Comparison of ENCODE assay signal across 1 cellular context in the genomic region with DNA sequence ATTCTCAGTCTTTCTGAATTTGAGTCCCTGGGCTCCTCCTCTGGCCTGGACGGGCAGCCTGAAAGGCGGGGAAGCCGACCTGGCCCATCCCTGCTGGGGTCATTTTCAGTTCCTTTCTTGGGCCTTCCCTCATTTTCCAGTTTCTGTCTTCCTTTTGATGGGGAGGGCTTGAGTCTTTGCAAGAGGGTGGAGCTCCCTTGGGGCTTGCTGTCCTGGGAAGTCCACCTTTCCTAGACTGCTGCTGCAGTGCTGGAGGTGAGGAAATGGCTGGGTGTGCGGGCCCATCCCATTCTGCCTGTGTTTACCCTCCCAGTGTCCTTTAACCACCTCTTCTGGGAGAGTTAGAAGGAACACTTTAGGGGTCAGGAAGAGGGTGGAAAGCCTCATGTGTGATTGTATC.
A peak's percentile ranks its signal among the peaks of the same experiment; 100 is the strongest.
TF ChIP-seq lines count a peak whose summit lies in the region.

No MANE protein-coding gene starts in this region.

TF ChIP-seq in HepG2, 621 proteins besides CTCF, POLR2A, EP300 and RAD21 (continued from another document):
- TF ChIP-seq ZNF710 (CRISPR knock-in tag; IDR thresholded peaks at IDR 0.05; ENCODE audit: borderline replicate concordance), result no peak
- TF ChIP-seq ZNF136 (CRISPR knock-in tag; IDR thresholded peaks at IDR 0.05; ENCODE audit: low read depth), result 0 out of 2 replicates have a peak, but pooled peaks have one; percentile 37
- no peak for TF ChIP-seq SMYD3 (CRISPR knock-in tag; IDR thresholded peaks at IDR 0.05)
- TF ChIP-seq, protein P1, sequence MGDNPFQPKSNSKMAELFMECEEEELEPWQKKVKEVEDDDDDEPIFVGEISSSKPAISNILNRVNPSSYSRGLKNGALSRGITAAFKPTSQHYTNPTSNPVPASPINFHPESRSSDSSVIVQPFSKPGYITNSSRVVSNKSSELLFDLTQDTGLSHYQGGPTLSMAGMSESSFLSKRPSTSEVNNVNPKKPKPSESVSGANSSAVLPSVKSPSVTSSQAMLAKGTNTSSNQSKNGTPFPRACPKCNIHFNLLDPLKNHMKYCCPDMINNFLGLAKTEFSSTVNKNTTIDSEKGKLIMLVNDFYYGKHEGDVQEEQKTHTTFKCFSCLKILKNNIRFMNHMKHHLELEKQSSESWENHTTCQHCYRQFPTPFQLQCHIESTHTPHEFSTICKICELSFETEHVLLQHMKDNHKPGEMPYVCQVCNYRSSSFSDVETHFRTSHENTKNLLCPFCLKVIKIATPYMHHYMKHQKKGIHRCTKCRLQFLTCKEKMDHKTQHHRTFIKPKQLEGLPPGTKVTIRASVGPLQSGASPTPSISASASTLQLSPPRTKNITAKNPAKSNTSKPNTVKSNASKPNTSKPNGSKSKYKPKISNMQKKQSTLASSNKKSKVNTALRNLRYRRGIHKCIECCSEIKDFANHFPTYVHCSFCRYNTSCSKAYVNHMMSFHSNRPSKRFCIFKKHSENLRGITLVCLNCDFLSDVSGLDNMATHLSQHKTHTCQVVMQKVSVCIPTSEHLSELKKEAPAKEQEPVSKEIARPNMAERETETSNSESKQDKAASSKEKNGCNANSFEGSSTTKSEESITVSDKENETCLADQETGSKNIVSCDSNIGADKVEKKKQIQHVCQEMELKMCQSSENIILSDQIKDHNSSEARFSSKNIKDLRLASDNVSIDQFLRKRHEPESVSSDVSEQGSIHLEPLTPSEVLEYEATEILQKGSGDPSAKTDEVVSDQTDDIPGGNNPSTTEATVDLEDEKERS (CRISPR knock-in tag; IDR thresholded peaks at IDR 0.05), result no peak
- TF ChIP-seq RELA (CRISPR knock-in tag; IDR thresholded peaks at IDR 0.05), result no peak
- no peak for TF ChIP-seq TIGD3 (CRISPR knock-in tag; IDR thresholded peaks at IDR 0.05; ENCODE audit: borderline replicate concordance)
- 0 out of 2 replicates have a peak, but pooled peaks have one; percentile 18 for TF ChIP-seq AKAP8 (CRISPR knock-in tag; IDR thresholded peaks at IDR 0.05)
- TF ChIP-seq ZBTB7A (CRISPR knock-in tag; IDR thresholded peaks at IDR 0.05), result no peak
- no peak for TF ChIP-seq NBN (conservative IDR thresholded peaks at IDR 0.05)
- no peak for TF ChIP-seq ZNF367 (CRISPR knock-in tag; IDR thresholded peaks at IDR 0.05; ENCODE audit: borderline replicate concordance)
- no peak for TF ChIP-seq MED1 (CRISPR knock-in tag; IDR thresholded peaks at IDR 0.05)
- no peak for TF ChIP-seq ZNF260 (CRISPR knock-in tag; IDR thresholded peaks at IDR 0.05; ENCODE audit: borderline replicate concordance, low read depth)
